In the genomic region with DNA sequence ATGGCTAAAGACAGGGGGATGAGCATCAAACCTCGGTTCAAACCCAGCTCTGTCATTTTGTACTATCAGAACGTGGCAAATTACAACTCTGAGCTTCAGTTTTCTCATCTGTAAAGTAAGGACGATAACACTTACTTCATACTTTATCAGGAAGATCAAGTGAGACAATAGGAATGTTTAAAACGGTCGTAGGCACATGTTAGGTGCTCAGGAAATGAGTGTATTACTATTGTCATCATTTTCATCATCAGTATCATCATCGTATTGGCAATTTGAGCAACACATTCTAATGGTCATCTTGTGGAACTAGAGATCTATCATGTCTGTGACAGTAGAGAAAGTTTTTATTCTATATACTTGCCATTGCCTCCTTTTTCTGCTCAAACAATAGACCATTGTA, we compare ENCODE assay signal across 16 cellular contexts. TPM values are rescaled to one million over a fixed set of nuclear protein-coding genes. Genes with fewer than 3 reads are reported as not detected.
DNase-seq lines count a peak whose midpoint lies in the region; ATAC-seq and TF ChIP-seq lines count a peak whose summit lies in the region.
"Had no signal": no experiment of that assay in that cellular context is flagged by ENCODE, and none has a peak within 500 bp of the region (broad histone marks: within the 10 kb centered on the region; RNA-seq: fewer than 3 reads in every experiment).

No MANE protein-coding gene starts in this region.

- no peak for TF ChIP-seq CTCF in foreskin fibroblast (IDR thresholded peaks at IDR 0.05; ENCODE audit: low read depth, low read length)
- no peak for TF ChIP-seq CTCF in tibial artery (IDR thresholded peaks at IDR 0.05)

- ATAC-seq in GM19035 (IDR thresholded peaks at IDR 0.05; ENCODE audit: unreplicated experiment) = no peak
- ATAC-seq: CD8-positive, alpha-beta T cell had no signal

- H3K9me3 ChIP-seq in tibial artery = no peaks in the 10 kb centered on the region
- H3K9me3 ChIP-seq: BLaER1, Caco-2 had no signal

- H3K4me3 ChIP-seq in foreskin fibroblast (ENCODE audit: low read depth in 1 of 2, low read length in 2 of 2) (no peak overlapping the region), tibial artery (no peak overlapping the region)
- H3K4me3 ChIP-seq: BLaER1, GM23248 had no signal

- H3K36me3 ChIP-seq in tibial artery = no peaks in the 10 kb centered on the region
- H3K36me3 ChIP-seq: BLaER1 had no signal

- no peaks in the 10 kb centered on the region for H3K27me3 ChIP-seq in tibial artery
- H3K27me3 ChIP-seq: BLaER1 had no signal

- peaks cover 0 to 7% (median 0%) of the 10 kb centered on the region in 4 donors for H3K4me1 ChIP-seq in tibial artery
- H3K4me1 ChIP-seq: BLaER1 had no signal

- no peak overlapping the region for H3K27ac ChIP-seq in tibial artery
- H3K27ac ChIP-seq: BLaER1, C4-2B, GM23248 had no signal

- DNase-seq in EL = peak; percentile 48
- peak; percentile 24 for DNase-seq in RKO (ENCODE audit: low spot score)
- DNase-seq in dermis blood vessel endothelial cell = peak; percentile 28
- DNase-seq in foreskin fibroblast = no peak
- DNase-seq in tibial artery = no peak
- DNase-seq: Caco-2; CD4-positive, CD25-positive, alpha-beta regulatory T cell; CD8-positive, alpha-beta T cell; DMS153; DND-41; GM23248; H7; HCEC 1CT had no signal

- intact Hi-C loops in tibial artery (cut with DNase I; ENCODE audit: low total_unique reads) = no loop called here

RNA-seq across cellular contexts. Expression of gene GADD45A, which starts 22.1 kb away (rescaled TPM):
- total RNA-seq in dermis blood vessel endothelial cell = 27.2 and 34.9 TPM in 2 replicates

Comparison
In these comparisons a context has a peak if more than half of its experiments do, and no peak if none do; other contexts are left out.
1. DNase-seq: peak in EL (single experiment), RKO (single experiment) and dermis blood vessel endothelial cell (single experiment); none in foreskin fibroblast (0 of 2) and tibial artery (0 of 2).